Comparison of ENCODE assay signal across 9 cellular contexts in genomic region chr11:62732830-62733229, GRCh38.
DNase-seq lines count a peak whose midpoint lies in the region; TF ChIP-seq lines count a peak whose summit lies in the region.
"Had no signal": no experiment of that assay in that cellular context is flagged by ENCODE, and none has a peak within 500 bp of the region (broad histone marks: within the 10 kb centered on the region; RNA-seq: fewer than 3 reads in every experiment).

No MANE protein-coding gene starts in this region.

- CTCF ChIA-PET in HEK293 (lab: Yijun Ruan, JAX): interaction anchor here (0.6 to 1.4 kb wide), 4 partner anchors 20 to 290 kb away, joined by 3 to 5 read pairs (median 4); partner anchors contain the start of gene ZBTB3

- no peaks in the 10 kb centered on the region for H3K27me3 ChIP-seq in adipocyte (replicated peaks; ENCODE audit: control insufficient read depth, insufficient read depth, low read length)

- peaks cover 4% of the 10 kb centered on the region; the same call in 1 of the 2 replicates for H3K4me1 ChIP-seq in HEK293 (ENCODE audit: control insufficient read depth, insufficient read depth, low read length)
- H3K4me1 ChIP-seq in adipocyte (ENCODE audit: control insufficient read depth, insufficient read depth, low read length): peaks cover 13% of the 10 kb centered on the region

- DNase-seq in NCI-H2196 (lab: John Stamatoyannopoulos, UW; ENCODE audit: unreplicated experiment) (peak; percentile 11), NCI-H2196 treated with DMSO at 0.1 percent for 48 hours (lab: John Stamatoyannopoulos, UW; ENCODE audit: unreplicated experiment) (no peak), adipocyte (ENCODE audit: low read depth) (peak; percentile 32), medulla oblongata (ENCODE audit: extremely low spot score) (peak; percentile 32), NCI-H345 treated with DMSO at 0.1 percent for 48 hours (lab: John Stamatoyannopoulos, UW; ENCODE audit: unreplicated experiment) (no peak), SW480 (ENCODE audit: low spot score) (no peak)
- no peak for DNase-seq in activated CD4-positive, CD25-positive, alpha-beta regulatory T cell (lab: John Stamatoyannopoulos, UW)
- DNase-seq: effector CD8-positive, alpha-beta T cell had no signal

- H3K4me3 ChIP-seq in HEK293 (ENCODE audit: low read depth, low read length) (no peak overlapping the region), adipocyte (ENCODE audit: low read length) (no peak overlapping the region)

- no peak overlapping the region for H3K27ac ChIP-seq in HEK293 (ENCODE audit: extremely low read depth, low read depth, low read length)

- H3K36me3 ChIP-seq in HEK293 (ENCODE audit: control insufficient read depth in 2 of 2, insufficient read depth in 1 of 2, low read length in 2 of 2): peaks cover 19 to 41% of the 10 kb centered on the region in 2 experiments; a peak in 2 of 3 replicates
- peaks cover 28% of the 10 kb centered on the region for H3K36me3 ChIP-seq in adipocyte (ENCODE audit: control insufficient read depth, insufficient read depth, low read length, severe bottlenecking)

- H3K9me3 ChIP-seq in HEK293 (ENCODE audit: control insufficient read depth, insufficient read depth, low read depth, low read length) (no peaks in the 10 kb centered on the region), adipocyte (ENCODE audit: control insufficient read depth, low read length) (no peaks in the 10 kb centered on the region)

- TF ChIP-seq CTCF in HEK293 (tag by site-specific recombination; IDR thresholded peaks at IDR 0.05): peak; percentile 34; the same call in 1 of the 2 replicates

- peak overlapping the region; percentile 44 for H3K9ac ChIP-seq in adipocyte (ENCODE audit: low read length)

- POLR2A ChIA-PET in HEK293 (lab: Yijun Ruan, JAX): interaction anchor here (10.0 kb wide), 1 partner anchor 22 kb away, joined by 137 read pairs; the partner anchor contains the start of gene ZBTB3

TF ChIP-seq in HEK293, 187 proteins besides CTCF, POLR2A, EP300 and RAD21:
- TF ChIP-seq PATZ1 (tag by site-specific recombination; IDR thresholded peaks at IDR 0.05): no peak
- TF ChIP-seq ZNF654 (tag by site-specific recombination; IDR thresholded peaks at IDR 0.05; ENCODE audit: low read depth): peak; percentile 55

Comparison
In these comparisons a context has a peak if more than half of its experiments do, and no peak if none do; other contexts are left out.
1. DNase-seq: peak in NCI-H2196 (single experiment), adipocyte (single experiment) and medulla oblongata (single experiment); none in NCI-H2196 treated with DMSO at 0.1 percent for 48 hours (single experiment), NCI-H345 treated with DMSO at 0.1 percent for 48 hours (single experiment), SW480 (single experiment) and activated CD4-positive, CD25-positive, alpha-beta regulatory T cell (0 of 4).